Comparison of ENCODE assay signal across 17 cellular contexts in genomic region chr2:239277401-239278085, GRCh38.
DNase-seq lines count a peak whose midpoint lies in the region; ATAC-seq, FAIRE-seq and TF ChIP-seq lines count a peak whose summit lies in the region.
"Had no signal": no experiment of that assay in that cellular context is flagged by ENCODE, and none has a peak within 500 bp of the region (broad histone marks: within the 10 kb centered on the region; RNA-seq: fewer than 3 reads in every experiment).

No MANE protein-coding gene starts in this region.

- no peak overlapping the region for H3K4me3 ChIP-seq in heart left ventricle
- H3K4me3 ChIP-seq: vagina had no signal

- ATAC-seq in heart left ventricle (no peak), left cardiac atrium (no peak), natural killer cell (peak; percentile 39 to 63 (median 48)), GM21786 (IDR thresholded peaks at IDR 0.05; ENCODE audit: unreplicated experiment) (no peak), HG03175 (IDR thresholded peaks at IDR 0.05; ENCODE audit: unreplicated experiment) (no peak)

- peak overlapping the region in 1 of 12 donors; percentile 86 for H3K27ac ChIP-seq in heart left ventricle
- H3K27ac ChIP-seq: C4-2B had no signal

- intact Hi-C loops in heart left ventricle (cut with DNase I) (no loop called here), left cardiac atrium (cut with DNase I) (no loop called here), natural killer cell (cut with micrococcal nuclease) (no loop called here)

- WGBS in heart left ventricle, 4 donors = 87 to 98% (median 95%) methylated on average over 19 to 27 of the region's 27 CpGs

- no peak for FAIRE-seq in GM12892 (lab: Jason Lieb, UNC)
- FAIRE-seq: GM19239 had no signal

- H3K27ac Mint-ChIP-seq in brain (peak overlapping the region; percentile 14 to 96 (median 60)), natural killer cell (peak overlapping the region in 1 of 2 donors; percentile 93)
- H3K27ac Mint-ChIP-seq: memory B cell had no signal

- DNase-seq in heart left ventricle (peak in 3 of 5 donors; percentile 16 to 23 (median 20)), left cardiac atrium (no peak), natural killer cell (peak; percentile 59), GM12892 (ENCODE audit: insufficient read length) (no peak), NCI-H2081 (lab: John Stamatoyannopoulos, UW) (no peak)
- DNase-seq: amygdala; dermis blood vessel endothelial cell; NCI-H1694 treated with DMSO at 0.1 percent for 48 hours; NCI-H82; stimulated activated CD8-positive, alpha-beta memory T cell treated with anti-CD3 and anti-CD28 coated beads, Interleukin-4, amount 100 ng/mL, for 48 hours had no signal

- H3K36me3 Mint-ChIP-seq in brain (no peaks in the 10 kb centered on the region), natural killer cell (no peaks in the 10 kb centered on the region)
- H3K36me3 Mint-ChIP-seq: memory B cell had no signal

- H3K36me3 ChIP-seq in heart left ventricle = no peaks in the 10 kb centered on the region
- H3K36me3 ChIP-seq: vagina had no signal

- H3K27me3 ChIP-seq in heart left ventricle = no peaks in the 10 kb centered on the region
- H3K27me3 ChIP-seq: vagina had no signal

- H3K4me1 Mint-ChIP-seq in brain = no peaks in the 10 kb centered on the region
- peaks cover 63% of the 10 kb centered on the region in 2 donors for H3K4me1 Mint-ChIP-seq in natural killer cell

- peaks cover 3 to 69% (median 46%) of the 10 kb centered on the region in 12 donors for H3K4me1 ChIP-seq in heart left ventricle

- H3K9me3 Mint-ChIP-seq in brain (no peaks in the 10 kb centered on the region), natural killer cell (no peaks in the 10 kb centered on the region)
- H3K9me3 Mint-ChIP-seq: memory B cell had no signal

- TF ChIP-seq POLR2A in heart left ventricle (IDR thresholded peaks at IDR 0.05) = no peak
- TF ChIP-seq POLR2A in GM12892 (IDR thresholded peaks at IDR 0.05; ENCODE audit: low read depth, low read length) = no peak

- H3K4me3 Mint-ChIP-seq in brain (no peak overlapping the region), natural killer cell (peak overlapping the region; percentile 80)
- H3K4me3 Mint-ChIP-seq: memory B cell had no signal

- no peak for TF ChIP-seq CTCF in heart left ventricle (IDR thresholded peaks at IDR 0.05)
- TF ChIP-seq CTCF in brain (conservative IDR thresholded peaks at IDR 0.05) = no peak
- TF ChIP-seq CTCF in natural killer cell (IDR thresholded peaks at IDR 0.05) = no peak

- H3K9me3 ChIP-seq in heart left ventricle = no peaks in the 10 kb centered on the region
- H3K9me3 ChIP-seq: vagina had no signal

- H3K27me3 Mint-ChIP-seq in brain (no peaks in the 10 kb centered on the region), natural killer cell (ENCODE audit: low read depth in 2 of 2) (no peaks in the 10 kb centered on the region)

Comparison
In these comparisons a context has a peak if more than half of its experiments do, and no peak if none do; other contexts are left out.
1. DNase-seq: peak in heart left ventricle (3 of 5) and natural killer cell (single experiment); none in left cardiac atrium (single experiment), GM12892 (single experiment) and NCI-H2081 (0 of 2).
2. ATAC-seq: peak in natural killer cell (3 of 3); none in heart left ventricle (0 of 4), left cardiac atrium (0 of 2), GM21786 (single experiment) and HG03175 (single experiment).